ENCODE assay signal across 19 cellular contexts in the genomic region with DNA sequence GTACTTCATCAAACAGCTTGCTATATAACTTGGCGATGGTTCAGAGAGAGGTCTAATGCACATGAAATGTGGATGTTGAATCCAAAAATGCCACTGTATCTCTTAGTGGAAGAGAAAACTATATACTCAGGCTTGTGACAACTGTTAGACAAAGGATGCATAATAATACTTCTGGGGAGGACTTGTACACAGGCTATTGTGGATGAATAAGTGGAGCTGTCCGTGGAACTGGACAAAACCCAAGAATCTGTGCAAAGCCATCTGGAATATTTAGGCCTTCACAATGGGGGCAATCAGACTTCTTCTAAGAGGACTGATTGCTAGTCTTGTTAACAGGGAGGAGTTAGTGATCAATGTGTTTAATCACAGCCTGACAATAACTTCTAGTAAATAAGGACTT.
DNase-seq lines count a peak whose midpoint lies in the region; ATAC-seq and TF ChIP-seq lines count a peak whose summit lies in the region.
"Had no signal": no experiment of that assay in that cellular context is flagged by ENCODE, and none has a peak within 500 bp of the region (broad histone marks: within the 10 kb centered on the region; RNA-seq: fewer than 3 reads in every experiment).

No MANE protein-coding gene starts in this region.

- H3K4me3 Mint-ChIP-seq in brain = no peak overlapping the region
- H3K4me3 Mint-ChIP-seq: CD4-positive, alpha-beta memory T cell; HFFc6 had no signal

- H3K27ac Mint-ChIP-seq in brain = peak overlapping the region in 4 of 5 experiments; percentile 48 to 73 (median 50)
- H3K27ac Mint-ChIP-seq: CD4-positive, alpha-beta memory T cell; HFFc6 had no signal

- H3K4me1 Mint-ChIP-seq in brain = peaks cover 51% of the 10 kb centered on the region
- H3K4me1 Mint-ChIP-seq: CD4-positive, alpha-beta memory T cell had no signal

- no peak for TF ChIP-seq CTCF in brain (conservative IDR thresholded peaks at IDR 0.05)

- peaks cover 3% of the 10 kb centered on the region for H3K27me3 Mint-ChIP-seq in brain
- H3K27me3 Mint-ChIP-seq: CD4-positive, alpha-beta memory T cell had no signal

- DNase-seq in COR-L47 (lab: John Stamatoyannopoulos, UW) = peak; percentile 41
- peak; percentile 36 to 58 for DNase-seq in hippocampal formation (lab: John Stamatoyannopoulos, UW)
- peak; percentile 96 for DNase-seq in pons (ENCODE audit: low spot score)
- no peak for DNase-seq in DMS153 treated with DMSO at 0.1 percent for 48 hours (lab: John Stamatoyannopoulos, UW; ENCODE audit: unreplicated experiment)
- DNase-seq in stimulated activated CD4-positive, alpha-beta T cell treated with anti-CD3 and anti-CD28 coated beads, Interleukin-12 subunit alpha, Interleukin-12 subunit beta, amount 100 ng/mL, for 4 hours = no peak
- DNase-seq: Calu3; CD4-positive, alpha-beta memory T cell; H7; HFFc6; KBM-7; NCI-H1105 treated with DMSO at 0.1 percent for 48 hours; NCI-H1694; NCI-H2081 treated with DMSO at 0.1 percent for 48 hours; NCI-H510A treated with DMSO at 0.1 percent for 48 hours; NCI-H82; PC-9 had no signal

- no peaks in the 10 kb centered on the region for H3K36me3 Mint-ChIP-seq in brain
- H3K36me3 Mint-ChIP-seq: CD4-positive, alpha-beta memory T cell had no signal

- no peak for ATAC-seq in GM21723 (IDR thresholded peaks at IDR 0.05; ENCODE audit: unreplicated experiment)
- ATAC-seq: HepG2 had no signal

- peaks cover 0 to 19% (median 4%) of the 10 kb centered on the region in 5 experiments for H3K9me3 Mint-ChIP-seq in brain

Comparison
In these comparisons a context has a peak if more than half of its experiments do, and no peak if none do; other contexts are left out.
1. DNase-seq: peak in COR-L47 (single experiment), hippocampal formation (2 of 2) and pons (single experiment); none in DMS153 treated with DMSO at 0.1 percent for 48 hours (single experiment) and stimulated activated CD4-positive, alpha-beta T cell treated with anti-CD3 and anti-CD28 coated beads, Interleukin-12 subunit alpha, Interleukin-12 subunit beta, amount 100 ng/mL, for 4 hours (single experiment).